In genomic region chr1:61588736-61589381, GRCh38 we compare ENCODE assay signal across 8 cellular contexts.
DNase-seq lines count a peak whose midpoint lies in the region; ATAC-seq, FAIRE-seq and TF ChIP-seq lines count a peak whose summit lies in the region.

No MANE protein-coding gene starts in this region.

- peaks cover 9% of the 10 kb centered on the region for H3K27me3 Mint-ChIP-seq in activated CD8-positive, alpha-beta T cell treated with anti-CD3 and anti-CD28 coated beads, Interleukin-2, amount 10 ng/mL, durations not matched to agents 7 days and 5 days (ENCODE audit: low read depth)
- H3K27me3 Mint-ChIP-seq in neural crest cell (ENCODE audit: low read depth): peaks cover 10% of the 10 kb centered on the region

- peaks cover 4% of the 10 kb centered on the region for H3K4me1 Mint-ChIP-seq in activated CD8-positive, alpha-beta T cell treated with anti-CD3 and anti-CD28 coated beads, Interleukin-2, amount 10 ng/mL, durations not matched to agents 7 days and 5 days (ENCODE audit: low read depth)
- no peaks in the 10 kb centered on the region for H3K4me1 Mint-ChIP-seq in neural crest cell

- peak; percentile 86 for ATAC-seq in GM19468 (IDR thresholded peaks at IDR 0.05; ENCODE audit: extremely low read depth, unreplicated experiment)
- peak; percentile 99 for ATAC-seq in activated CD8-positive, alpha-beta T cell treated with anti-CD3 and anti-CD28 coated beads, Interleukin-2, amount 10 ng/mL, durations not matched to agents 7 days and 5 days

- CTCF ChIA-PET in activated CD8-positive, alpha-beta T cell treated with anti-CD3 and anti-CD28 coated beads, Interleukin-2, amount 10 ng/mL, durations not matched to agents 7 days and 5 days (lab: Charles Lee): interaction anchor here (0.5 to 3.3 kb wide), 53 partner anchors 8 to 860 kb away, joined by 3 to 20 read pairs (median 4); no protein-coding TSS in a partner anchor

- no peak overlapping the region for H3K4me3 Mint-ChIP-seq in activated CD8-positive, alpha-beta T cell treated with anti-CD3 and anti-CD28 coated beads, Interleukin-2, amount 10 ng/mL, durations not matched to agents 7 days and 5 days
- no peak overlapping the region for H3K4me3 Mint-ChIP-seq in neural crest cell

- no peaks in the 10 kb centered on the region for H3K9me3 Mint-ChIP-seq in activated CD8-positive, alpha-beta T cell treated with anti-CD3 and anti-CD28 coated beads, Interleukin-2, amount 10 ng/mL, durations not matched to agents 7 days and 5 days (ENCODE audit: insufficient read depth)
- H3K9me3 Mint-ChIP-seq in neural crest cell: no peaks in the 10 kb centered on the region

- peak; percentile 88 for TF ChIP-seq CTCF in neural crest cell (conservative IDR thresholded peaks at IDR 0.05)

- H3K36me3 Mint-ChIP-seq in activated CD8-positive, alpha-beta T cell treated with anti-CD3 and anti-CD28 coated beads, Interleukin-2, amount 10 ng/mL, durations not matched to agents 7 days and 5 days (ENCODE audit: low read depth): no peaks in the 10 kb centered on the region
- no peaks in the 10 kb centered on the region for H3K36me3 Mint-ChIP-seq in neural crest cell (ENCODE audit: low read depth)

- H3K27ac Mint-ChIP-seq in activated CD8-positive, alpha-beta T cell treated with anti-CD3 and anti-CD28 coated beads, Interleukin-2, amount 10 ng/mL, durations not matched to agents 7 days and 5 days: no peak overlapping the region
- no peak overlapping the region for H3K27ac Mint-ChIP-seq in neural crest cell (ENCODE audit: unreplicated experiment)

- FAIRE-seq in urothelium cell line (lab: Jason Lieb, UNC): no peak

- POLR2A ChIA-PET in activated CD8-positive, alpha-beta T cell treated with anti-CD3 and anti-CD28 coated beads, Interleukin-2, amount 10 ng/mL, durations not matched to agents 7 days and 5 days (lab: Charles Lee): no interaction called here

- DNase-seq in COLO829 (ENCODE audit: low spot score) (peak; percentile 30), HK-2 (ENCODE audit: unreplicated experiment) (peak; percentile 45), NCI-H82 treated with DMSO at 0.1 percent for 48 hours (lab: John Stamatoyannopoulos, UW; ENCODE audit: unreplicated experiment) (peak; percentile 71), erythroblast (lab: John Stamatoyannopoulos, UW) (peak; percentile 68 to 83), neural crest cell (ENCODE audit: low read depth, low spot score) (peak; percentile 66), urothelium cell line (ENCODE audit: low spot score) (peak; percentile 74)
- DNase-seq in activated CD8-positive, alpha-beta T cell treated with anti-CD3 and anti-CD28 coated beads, Interleukin-2, amount 10 ng/mL, durations not matched to agents 7 days and 5 days: peak; percentile 81

- no peak for TF ChIP-seq POLR2A in erythroblast (IDR thresholded peaks at IDR 0.05; ENCODE audit: low read length)

Comparison
In these comparisons a context has a peak if more than half of its experiments do, and no peak if none do; other contexts are left out.
1. Peak in every context shown above with its lines: DNase-seq and ATAC-seq.
2. DNase-seq: peak in every context shown above with its lines; median percentile 81 in activated CD8-positive, alpha-beta T cell treated with anti-CD3 and anti-CD28 coated beads, Interleukin-2, amount 10 ng/mL, durations not matched to agents 7 days and 5 days; 76 in erythroblast; 74 in urothelium cell line; 71 in NCI-H82 treated with DMSO at 0.1 percent for 48 hours; 66 in neural crest cell; 45 in HK-2; 30 in COLO829.